ENCODE assay signal across 9 cellular contexts in the genomic region with DNA sequence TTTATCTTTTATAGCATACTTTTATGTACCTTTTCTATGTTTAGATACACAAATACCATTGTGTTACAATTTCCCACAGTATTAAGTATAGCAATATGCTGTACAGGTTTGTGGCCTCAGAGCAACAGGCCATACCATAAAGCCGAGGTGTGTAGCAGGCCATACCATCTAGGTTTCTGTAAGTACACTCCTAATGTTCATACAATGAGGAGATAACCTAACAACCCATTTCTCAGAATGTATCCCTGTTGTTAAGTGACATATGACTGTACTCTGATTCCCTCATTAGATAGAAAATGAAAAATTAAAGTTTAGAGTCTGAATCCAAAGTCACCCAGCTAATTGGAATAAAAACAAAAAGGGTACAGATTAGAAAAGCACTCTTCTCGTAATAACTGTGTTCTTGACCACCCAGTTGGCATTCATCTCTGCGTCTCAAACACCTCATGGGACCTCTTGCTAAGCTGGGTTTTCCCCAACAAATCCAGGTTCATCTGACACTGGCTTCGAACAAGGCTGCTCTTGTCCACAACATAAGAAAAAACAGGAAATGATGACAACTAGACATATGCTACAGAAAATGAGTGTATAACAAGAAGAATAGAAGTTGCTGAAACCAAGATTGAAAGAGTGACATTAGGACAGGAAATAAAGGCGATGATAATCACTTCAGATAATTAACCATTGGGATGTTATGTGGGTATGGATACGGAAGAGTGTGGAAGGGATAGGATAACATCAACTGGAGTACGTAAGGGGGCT. TPM values are rescaled to one million over a fixed set of nuclear protein-coding genes. Genes with fewer than 3 reads are reported as not detected.
DNase-seq lines count a peak whose midpoint lies in the region; ATAC-seq and TF ChIP-seq lines count a peak whose summit lies in the region.
"Had no signal": no experiment of that assay in that cellular context is flagged by ENCODE, and none has a peak within 500 bp of the region (broad histone marks: within the 10 kb centered on the region; RNA-seq: fewer than 3 reads in every experiment).

No MANE protein-coding gene starts in this region.

- no peaks in the 10 kb centered on the region for H3K27me3 ChIP-seq in hepatocyte
- no peaks in the 10 kb centered on the region for H3K27me3 ChIP-seq in stomach

- peaks cover 8% of the 10 kb centered on the region for H3K4me1 ChIP-seq in hepatocyte (ENCODE audit: insufficient read depth)
- H3K4me1 ChIP-seq in stomach: peaks cover 10 to 31% (median 25%) of the 10 kb centered on the region in 4 donors

- peak overlapping the region; percentile 86 for H2AFZ ChIP-seq in hepatocyte

- peaks cover 4% of the 10 kb centered on the region for H4K20me1 ChIP-seq in hepatocyte (ENCODE audit: insufficient read depth, poor library complexity, severe bottlenecking)

- TF ChIP-seq EP300 in stomach (IDR thresholded peaks at IDR 0.05): no peak

- 75% methylated on average over 7 of the region's 7 CpGs for WGBS in hepatocyte (ENCODE audit: low lambda C conversion rate, missing lambda C conversion rate)
- 52 to 58% (median 54%) methylated on average over 7 of the region's 7 CpGs for WGBS in stomach, 5 donors

- H3K4me2 ChIP-seq in hepatocyte: peak overlapping the region; percentile 95

- peaks cover 26% of the 10 kb centered on the region for H3K4me1 Mint-ChIP-seq in activated B cell treated with CpG ODN at 0.5 μM for 24 hours

- peak overlapping the region; percentile 100 for H3K4me3 Mint-ChIP-seq in activated B cell treated with CpG ODN at 0.5 μM for 24 hours

- intact Hi-C loops in activated B cell treated with CpG ODN at 0.5 μM for 24 hours (cut with micrococcal nuclease): no loop called here
- intact Hi-C loops in stomach (cut with DNase I; ENCODE audit: low total_unique reads): no loop called here

- H3K4me3 ChIP-seq in hepatocyte (peak overlapping the region; percentile 54), stomach (peak overlapping the region; percentile 82 to 100 (median 90))

- no peaks in the 10 kb centered on the region for H3K9me2 ChIP-seq in hepatocyte (replicated peaks; ENCODE audit: insufficient read depth)

- H3K27me3 Mint-ChIP-seq in activated B cell treated with CpG ODN at 0.5 μM for 24 hours: no peaks in the 10 kb centered on the region

- peaks cover 32% of the 10 kb centered on the region for H3K79me2 ChIP-seq in hepatocyte

- H3K9me3 Mint-ChIP-seq in activated B cell treated with CpG ODN at 0.5 μM for 24 hours: no peaks in the 10 kb centered on the region

- ATAC-seq in activated B cell treated with CpG ODN at 0.5 μM for 24 hours (ENCODE audit: low read depth): peak; percentile 29

- TF ChIP-seq CTCF in activated B cell treated with CpG ODN at 0.5 μM for 24 hours (IDR thresholded peaks at IDR 0.05): no peak
- TF ChIP-seq CTCF in hepatocyte (IDR thresholded peaks at IDR 0.05; ENCODE audit: poor library complexity): no peak
- TF ChIP-seq CTCF in stomach (IDR thresholded peaks at IDR 0.05): no peak

- POLR2A ChIA-PET in activated B cell treated with CpG ODN at 0.5 μM for 24 hours (lab: Charles Lee): interaction anchor here (0.6 to 2.5 kb wide), 2 partner anchors 7 to 175 kb away, joined by 4 to 12 read pairs; a partner anchor contains a TSS

- H3K36me3 ChIP-seq in hepatocyte (replicated peaks; ENCODE audit: insufficient read depth, low read depth) (no peaks in the 10 kb centered on the region), stomach (peaks cover 38 to 44% (median 43%) of the 10 kb centered on the region in 4 donors)

- peak overlapping the region; percentile 69 for H3K27ac Mint-ChIP-seq in activated B cell treated with CpG ODN at 0.5 μM for 24 hours

- H3K9me3 ChIP-seq in hepatocyte (ENCODE audit: low read depth): no peaks in the 10 kb centered on the region
- no peaks in the 10 kb centered on the region for H3K9me3 ChIP-seq in stomach

- CTCF ChIA-PET in activated B cell treated with CpG ODN at 0.5 μM for 24 hours (lab: Charles Lee): interaction anchor here (3.1 kb wide), 1 partner anchor 10 kb away, joined by 14 read pairs; no protein-coding TSS in a partner anchor

- DNase-seq in NOMO-1 treated with DMSO at 0.1 percent for 48 hours (lab: John Stamatoyannopoulos, UW; ENCODE audit: unreplicated experiment) (peak; percentile 5), NOMO-1 (lab: John Stamatoyannopoulos, UW; ENCODE audit: unreplicated experiment in 2 of 2) (no peak), activated B cell treated with CpG ODN at 0.5 μM for 24 hours (no peak), hepatocyte (ENCODE audit: low spot score) (no peak), stomach (no peak), SHP77 (lab: John Stamatoyannopoulos, UW) (no peak), hypothalamus (lab: John Stamatoyannopoulos, UW) (no peak)
- no peak for DNase-seq in activated CD8-positive, alpha-beta memory T cell treated with anti-CD3 and anti-CD28 coated beads, Interleukin-2, amount 50 U/mL, for 48 hours
- DNase-seq: NCI-H1105 had no signal

- H3K27ac ChIP-seq in hepatocyte (no peak overlapping the region), stomach (peak overlapping the region in 3 of 5 donors; percentile 84 to 90 (median 88))

- H3K36me3 Mint-ChIP-seq in activated B cell treated with CpG ODN at 0.5 μM for 24 hours (ENCODE audit: low read depth): peaks cover 47% of the 10 kb centered on the region

- TF ChIP-seq POLR2A in stomach (IDR thresholded peaks at IDR 0.05): no peak

RNA-seq across cellular contexts. Expression of a gene that starts 1.4 kb away (rescaled TPM):
- 191 and 205 TPM in 2 replicates for total RNA-seq in activated B cell treated with CpG ODN at 0.5 μM for 24 hours
- 124 and 146 TPM in 2 replicates for total RNA-seq in hepatocyte
- 350 and 355 TPM in 2 replicates for polyA plus RNA-seq in hepatocyte
- 100 to 1,000 TPM in 2 of 5 donors, 10 to 100 TPM in 3; 33.0 to 174 (median 77.9) TPM for total RNA-seq in stomach
- polyA plus RNA-seq in stomach: 100 to 1,000 TPM; 317 to 362 (median 334) TPM

RNA-seq across cellular contexts. Expression of a gene that starts 7.4 kb away (rescaled TPM):
- total RNA-seq in activated B cell treated with CpG ODN at 0.5 μM for 24 hours (55.8 and 59.9 TPM in 2 replicates), hepatocyte (13.7 and 15.5 TPM in 2 replicates), stomach (10 to 100 TPM in 2 of 5 donors, 1 to 10 TPM in 3; 4.7 to 19.6 (median 8.5) TPM)
- polyA plus RNA-seq in hepatocyte (32.1 and 36.0 TPM in 2 replicates), stomach (1 to 10 TPM; 3.2 to 5.9 (median 3.6) TPM)

RNA-seq across cellular contexts. Expression of a gene that starts 8.6 kb away (rescaled TPM):
- 19.8 and 21.6 TPM in 2 replicates for total RNA-seq in activated B cell treated with CpG ODN at 0.5 μM for 24 hours
- total RNA-seq in hepatocyte: 2.3 and 5.4 TPM in 2 replicates
- polyA plus RNA-seq in hepatocyte: 7.7 and 13.2 TPM in 2 replicates
- 10 to 100 TPM in 3 of 5 donors, 1 to 10 TPM in 2; 6.2 to 47.4 (median 25.4) TPM for total RNA-seq in stomach
- polyA plus RNA-seq in stomach: 1 to 10 TPM in 2 of 3 donors, under 1 TPM in 1; 0.68 to 8.3 (median 1.4) TPM
